Comparison of ENCODE assay signal across 8 cellular contexts in genomic region chr17:76736349-76737081, GRCh38. TPM values are rescaled to one million over a fixed set of nuclear protein-coding genes. Genes with fewer than 3 reads are reported as not detected.
DNase-seq lines count a peak whose midpoint lies in the region; ATAC-seq and TF ChIP-seq lines count a peak whose summit lies in the region.

No MANE protein-coding gene starts in this region.

- H3K9me3 ChIP-seq in SJCRH30 (replicated peaks) (no peaks in the 10 kb centered on the region), parathyroid adenoma (ENCODE audit: control insufficient read depth, low read length) (no peaks in the 10 kb centered on the region), vagina (no peaks in the 10 kb centered on the region)

- H3K27me3 ChIP-seq in SJCRH30, result no peaks in the 10 kb centered on the region
- H3K27me3 ChIP-seq in parathyroid adenoma (ENCODE audit: control insufficient read depth, insufficient read depth, low read length), result no peaks in the 10 kb centered on the region
- no peaks in the 10 kb centered on the region for H3K27me3 ChIP-seq in vagina

- peak overlapping the region; percentile 97 for H3K4me3 ChIP-seq in AG04449 (ENCODE audit: low read depth, low read length)
- peak overlapping the region; percentile 98 for H3K4me3 ChIP-seq in SJCRH30
- H3K4me3 ChIP-seq in parathyroid adenoma (ENCODE audit: low read depth, low read length), result peak overlapping the region; percentile 97
- H3K4me3 ChIP-seq in vagina, result peak overlapping the region; percentile 98 to 100

- DNase-seq in AG04449 (ENCODE audit: low read depth, low spot score) (no peak), SJCRH30 (peak; percentile 62 to 64), cardiac septum (ENCODE audit: low spot score) (peak; percentile 91), vagina (ENCODE audit: extremely low spot score in 2 of 2) (no peak)
- peak; percentile 18 for DNase-seq in activated naive CD8-positive, alpha-beta T cell treated with anti-CD3 and anti-CD28 coated beads, Interleukin-2, amount 50 U/mL, for 16 hours (ENCODE audit: low read depth, low spot score)

- H3K9ac ChIP-seq in parathyroid adenoma, result peak overlapping the region; percentile 95

- TF ChIP-seq CTCF in AG04449 (IDR thresholded peaks at IDR 0.05; ENCODE audit: insufficient read depth, low read length, missing control alignments) (peak; percentile 38), parathyroid adenoma (IDR thresholded peaks at IDR 0.05) (peak; percentile 32), vagina (IDR thresholded peaks at IDR 0.05) (no peak)

- ATAC-seq in GM18861 (IDR thresholded peaks at IDR 0.05; ENCODE audit: unreplicated experiment), result peak; percentile 3
- ATAC-seq in HG03439 (IDR thresholded peaks at IDR 0.05; ENCODE audit: unreplicated experiment), result peak; percentile 5

- peak overlapping the region; percentile 87 for H3K4me2 ChIP-seq in parathyroid adenoma (ENCODE audit: low read length)

- H3K79me2 ChIP-seq in parathyroid adenoma, result peaks cover 13% of the 10 kb centered on the region

- H3K4me1 ChIP-seq in SJCRH30 (peaks cover 17% of the 10 kb centered on the region), parathyroid adenoma (peaks cover 15% of the 10 kb centered on the region), vagina (peaks cover 72% of the 10 kb centered on the region)

- POLR2A ChIA-PET in AG04449 (lab: Yijun Ruan, JAX), result interaction anchor here (0.6 to 4.0 kb wide), 8 partner anchors 9 to 572 kb away, joined by 3 to 27 read pairs (median 6); partner anchors contain the start of gene MXRA7

- CTCF ChIA-PET in AG04449 (lab: Yijun Ruan, JAX), result interaction anchor here (2.3 kb wide), 1 partner anchor 9 kb away, joined by 9 read pairs; the partner anchor contains the start of gene METTL23

- H3K36me3 ChIP-seq in SJCRH30, result peaks cover 52% of the 10 kb centered on the region
- no peaks in the 10 kb centered on the region for H3K36me3 ChIP-seq in parathyroid adenoma (ENCODE audit: control insufficient read depth, insufficient read depth, low read length)
- peaks cover 0 to 39% of the 10 kb centered on the region in 2 donors for H3K36me3 ChIP-seq in vagina

- peak overlapping the region; percentile 100 for H3K27ac ChIP-seq in SJCRH30
- peak overlapping the region; percentile 94 for H3K27ac ChIP-seq in parathyroid adenoma
- H3K27ac ChIP-seq in vagina, result peak overlapping the region; percentile 99

- peak in 1 of 2 donors; percentile 64 for TF ChIP-seq POLR2A in vagina (IDR thresholded peaks at IDR 0.05)

- H2AFZ ChIP-seq in parathyroid adenoma, result peak overlapping the region; percentile 75

- intact Hi-C loops in cardiac septum (cut with DNase I), result loop anchor here (1.0 kb wide), 1 partner anchor 10 kb away; the partner anchor contains the start of genes JMJD6 and METTL23
- intact Hi-C loops in vagina (cut with DNase I), result no loop called here

RNA-seq across cellular contexts. Expression of gene SRSF2, which starts 0.6 kb away (rescaled TPM):
- 516 and 599 TPM in 2 replicates for total RNA-seq in SJCRH30 (2014; rRNA removed; shearing (Covaris generic))
- total RNA-seq in cardiac septum, result 98.0 TPM
- 413 TPM for total RNA-seq in vagina

RNA-seq across cellular contexts. Expression of gene MFSD11, which starts 1.4 kb away (rescaled TPM):
- total RNA-seq in SJCRH30 (2014; rRNA removed; shearing (Covaris generic)), result 35.5 and 40.4 TPM in 2 replicates
- total RNA-seq in cardiac septum (27.0 TPM), vagina (24.1 TPM)

RNA-seq across cellular contexts. Expression of gene METTL23, which starts 9.9 kb away (rescaled TPM):
- total RNA-seq in SJCRH30 (2014; rRNA removed; shearing (Covaris generic)), result 33.3 and 39.5 TPM in 2 replicates
- total RNA-seq in cardiac septum (21.4 TPM), vagina (20.9 TPM)

RNA-seq across cellular contexts. Expression of gene JMJD6, which starts 10.1 kb away (rescaled TPM):
- 36.4 and 39.8 TPM in 2 replicates for total RNA-seq in SJCRH30 (2014; rRNA removed; shearing (Covaris generic))
- total RNA-seq in cardiac septum (60.7 TPM), vagina (28.0 TPM)

RNA-seq across cellular contexts. Expression of gene MXRA7, which starts 25.8 kb away (rescaled TPM):
- total RNA-seq in SJCRH30 (2014; rRNA removed; shearing (Covaris generic)), result 245 and 247 TPM in 2 replicates
- 666 TPM for total RNA-seq in cardiac septum
- total RNA-seq in vagina, result 114 TPM

Comparison
In these comparisons a context has a peak if more than half of its experiments do, and no peak if none do; other contexts are left out.
1. DNase-seq: peak in SJCRH30 (2 of 2), activated naive CD8-positive, alpha-beta T cell treated with anti-CD3 and anti-CD28 coated beads, Interleukin-2, amount 50 U/mL, for 16 hours (single experiment) and cardiac septum (single experiment); none in AG04449 (single experiment) and vagina (0 of 2).
2. CTCF ChIP-seq: peak in AG04449 (single experiment) and parathyroid adenoma (single experiment); none in vagina (0 of 3).
3. Peak in every context shown above with its lines, with median percentiles within 50 percentile points of each other: H3K4me3 ChIP-seq and H3K27ac ChIP-seq.